Comparison of ENCODE assay signal across 8 cellular contexts in the genomic region with DNA sequence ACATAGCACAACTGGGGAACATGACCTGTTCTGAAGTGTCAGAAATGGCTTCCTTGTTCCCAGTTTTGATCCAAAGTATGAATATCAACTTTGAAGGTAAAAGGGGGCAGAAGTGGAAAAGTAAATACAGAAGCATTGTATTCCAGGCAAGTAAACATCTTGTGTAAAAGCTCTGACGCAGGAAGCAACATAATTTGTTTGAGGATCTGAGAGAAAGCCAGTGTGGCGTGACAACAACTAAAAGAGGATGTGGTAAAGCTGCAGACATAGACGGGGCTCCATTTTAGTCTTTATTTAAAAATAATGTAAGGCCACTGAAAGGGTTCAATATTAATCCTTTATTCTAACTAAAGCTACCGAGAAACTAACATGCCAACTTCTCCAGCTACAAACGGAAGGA.
DNase-seq lines count a peak whose midpoint lies in the region; ATAC-seq and TF ChIP-seq lines count a peak whose summit lies in the region.

No MANE protein-coding gene starts in this region.

- no peaks in the 10 kb centered on the region for H3K36me3 Mint-ChIP-seq in osteocyte (ENCODE audit: unreplicated experiment)

- H3K79me2 ChIP-seq in hepatocyte = no peaks in the 10 kb centered on the region

- H3K4me2 ChIP-seq in hepatocyte = no peak overlapping the region

- intact Hi-C loops in left cardiac atrium (cut with DNase I) = no loop called here

- H3K27ac ChIP-seq in hepatocyte = no peak overlapping the region

- no peaks in the 10 kb centered on the region for H3K27me3 ChIP-seq in hepatocyte

- no peaks in the 10 kb centered on the region for H3K9me2 ChIP-seq in hepatocyte (replicated peaks; ENCODE audit: insufficient read depth)

- 87% methylated on average over 5 of the region's 5 CpGs for whole genome bisulfite sequencing in hepatocyte (ENCODE audit: low lambda C conversion rate, missing lambda C conversion rate)

- no peaks in the 10 kb centered on the region for H3K4me1 ChIP-seq in hepatocyte (ENCODE audit: insufficient read depth)

- H3K9me3 ChIP-seq in hepatocyte (ENCODE audit: low read depth) = no peaks in the 10 kb centered on the region

- no peak overlapping the region for H3K4me3 Mint-ChIP-seq in osteocyte (ENCODE audit: unreplicated experiment)

- H3K27me3 Mint-ChIP-seq in osteocyte (ENCODE audit: unreplicated experiment) = peaks cover 5% of the 10 kb centered on the region

- H4K20me1 ChIP-seq in hepatocyte (ENCODE audit: insufficient read depth, poor library complexity, severe bottlenecking) = no peaks in the 10 kb centered on the region

- H3K4me1 Mint-ChIP-seq in osteocyte (ENCODE audit: unreplicated experiment) = no peaks in the 10 kb centered on the region

- DNase-seq in Ammon's horn (ENCODE audit: low spot score) = peak; percentile 22
- peak; percentile 81 for DNase-seq in NCI-H345 treated with DMSO at 0.1 percent for 48 hours (lab: John Stamatoyannopoulos, UW; ENCODE audit: unreplicated experiment)
- no peak for DNase-seq in hepatocyte (ENCODE audit: low spot score)
- DNase-seq in left cardiac atrium = no peak
- no peak for DNase-seq in DMS 273 treated with DMSO at 0.1 percent for 48 hours (lab: John Stamatoyannopoulos, UW)
- no peak for DNase-seq in osteocyte (ENCODE audit: extremely low spot score, unreplicated experiment)

- no peak overlapping the region for H3K4me3 ChIP-seq in hepatocyte

- H3K27ac Mint-ChIP-seq in osteocyte (ENCODE audit: unreplicated experiment) = no peak overlapping the region

- H3K36me3 ChIP-seq in hepatocyte (replicated peaks; ENCODE audit: insufficient read depth, low read depth) = no peaks in the 10 kb centered on the region

- H3K9me3 Mint-ChIP-seq in osteocyte (ENCODE audit: unreplicated experiment) = no peaks in the 10 kb centered on the region

- ATAC-seq in GM19395 (IDR thresholded peaks at IDR 0.05; ENCODE audit: unreplicated experiment) = peak; percentile 99
- ATAC-seq in HG03097 (IDR thresholded peaks at IDR 0.05; ENCODE audit: low FRiP score, unreplicated experiment) = peak; percentile 96
- ATAC-seq in left cardiac atrium = no peak

- no peak for TF ChIP-seq CTCF in hepatocyte (IDR thresholded peaks at IDR 0.05; ENCODE audit: poor library complexity)
- TF ChIP-seq CTCF in osteocyte (IDR thresholded peaks at IDR 0.05) = no peak

- no peak overlapping the region for H2AFZ ChIP-seq in hepatocyte

Comparison
In these comparisons a context has a peak if more than half of its experiments do, and no peak if none do; other contexts are left out.
1. DNase-seq: peak in Ammon's horn (single experiment) and NCI-H345 treated with DMSO at 0.1 percent for 48 hours (single experiment); none in hepatocyte (single experiment), left cardiac atrium (single experiment), DMS 273 treated with DMSO at 0.1 percent for 48 hours (single experiment) and osteocyte (single experiment).
2. ATAC-seq: peak in GM19395 (single experiment) and HG03097 (single experiment); none in left cardiac atrium (0 of 2).